29 cellular contexts compared by ENCODE assay signal in the genomic region with DNA sequence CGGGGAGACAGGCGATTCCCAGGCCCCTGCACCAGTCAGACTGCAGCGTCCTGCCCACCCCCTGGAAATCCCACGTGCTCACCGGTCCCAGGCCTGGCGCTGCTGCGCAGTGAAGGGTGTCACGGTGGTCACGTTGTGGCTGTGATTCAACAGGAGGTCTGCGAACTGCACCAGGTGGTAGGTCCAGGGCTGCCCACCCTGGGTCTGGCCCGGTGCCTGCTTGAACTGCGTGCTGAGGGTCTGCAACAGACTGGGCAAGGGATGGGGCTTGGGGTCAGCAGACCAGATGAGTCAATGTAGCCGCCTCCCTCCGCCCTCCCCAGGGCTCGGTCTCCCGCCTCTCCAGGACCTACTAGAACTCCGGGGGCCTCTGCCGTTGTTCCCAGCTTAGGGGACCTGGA. TPM values are rescaled to one million over a fixed set of nuclear protein-coding genes. Genes with fewer than 3 reads are reported as not detected.
"Had no signal": no experiment of that assay in that cellular context is flagged by ENCODE, and none has a peak within 500 bp of the region (broad histone marks: within the 10 kb centered on the region; RNA-seq: fewer than 3 reads in every experiment).

No MANE protein-coding gene starts in this region.

- H3K9ac ChIP-seq: parathyroid adenoma had no signal

- H3K4me1 ChIP-seq: heart left ventricle, parathyroid adenoma, psoas muscle, tibial nerve, upper lobe of right lung, vagina had no signal

- H3K27ac ChIP-seq: heart left ventricle, parathyroid adenoma, psoas muscle, skin epidermis, testis, tibial nerve, upper lobe of right lung, vagina had no signal

- H3K27ac Mint-ChIP-seq: natural killer cell; stimulated activated effector memory CD8-positive, alpha-beta T cell treated with anti-CD3 and anti-CD28 coated beads, Interleukin-12 subunit alpha, Interleukin-12 subunit beta, amount 100 ng/mL, for 72 hours; stimulated activated naive CD8-positive, alpha-beta T cell treated with anti-CD3 and anti-CD28 coated beads, Interleukin-15, Interleukin-2, amounts not matched to agents 100 ng/mL and 50 ng/mL, for 24 hours had no signal

- H3K4me3 ChIP-seq: heart left ventricle, psoas muscle, skin epidermis, testis, tibial nerve, upper lobe of right lung, vagina had no signal

- H3K4me3 Mint-ChIP-seq: natural killer cell; neural crest cell; stimulated activated effector memory CD8-positive, alpha-beta T cell treated with anti-CD3 and anti-CD28 coated beads, Interleukin-12 subunit alpha, Interleukin-12 subunit beta, amount 100 ng/mL, for 72 hours; stimulated activated naive CD8-positive, alpha-beta T cell treated with anti-CD3 and anti-CD28 coated beads, Interleukin-15, Interleukin-2, amounts not matched to agents 100 ng/mL and 50 ng/mL, for 24 hours had no signal

- H3K9me3 ChIP-seq: heart left ventricle, psoas muscle, testis, tibial nerve, upper lobe of right lung, vagina had no signal

- H3K27me3 Mint-ChIP-seq: stimulated activated naive CD8-positive, alpha-beta T cell treated with anti-CD3 and anti-CD28 coated beads, Interleukin-15, Interleukin-2, amounts not matched to agents 100 ng/mL and 50 ng/mL, for 24 hours had no signal

- DNase-seq: effector memory CD4-positive, alpha-beta T cell; hippocampal formation; kidney glomerular epithelial cell; natural killer cell; occipital lobe; retina; stimulated activated CD4-positive, alpha-beta T cell treated with anti-CD3 and anti-CD28 coated beads, Interleukin-12 subunit alpha, Interleukin-12 subunit beta, amount 100 ng/mL, for 4 hours; stimulated activated CD4-positive, alpha-beta T cell treated with anti-CD3 and anti-CD28 coated beads, Interleukin-4, amount 100 ng/mL, for 1 hour; stimulated activated CD8-positive, alpha-beta memory T cell treated with anti-CD3 and anti-CD28 coated beads, Interleukin-4, amount 100 ng/mL, for 48 hours; testis; upper lobe of right lung had no signal

- H3K79me2 ChIP-seq: parathyroid adenoma had no signal

- H3K4me1 Mint-ChIP-seq: natural killer cell; neural crest cell; stimulated activated effector memory CD8-positive, alpha-beta T cell treated with anti-CD3 and anti-CD28 coated beads, Interleukin-12 subunit alpha, Interleukin-12 subunit beta, amount 100 ng/mL, for 72 hours had no signal

- H2AFZ ChIP-seq: parathyroid adenoma had no signal

- FAIRE-seq: endometrium, frontal cortex had no signal

- ATAC-seq: esophagus mucosa; heart left ventricle; left lobe of liver; natural killer cell; psoas muscle; sciatic nerve; stimulated activated effector memory CD8-positive, alpha-beta T cell treated with anti-CD3 and anti-CD28 coated beads, Interleukin-12 subunit alpha, Interleukin-12 subunit beta, amount 100 ng/mL, for 72 hours; upper lobe of right lung had no signal

- H3K27me3 ChIP-seq: heart left ventricle, testis, tibial nerve, upper lobe of right lung, vagina had no signal

- H3K9me3 Mint-ChIP-seq: natural killer cell; neural crest cell; stimulated activated effector memory CD8-positive, alpha-beta T cell treated with anti-CD3 and anti-CD28 coated beads, Interleukin-12 subunit alpha, Interleukin-12 subunit beta, amount 100 ng/mL, for 72 hours; stimulated activated naive CD8-positive, alpha-beta T cell treated with anti-CD3 and anti-CD28 coated beads, Interleukin-15, Interleukin-2, amounts not matched to agents 100 ng/mL and 50 ng/mL, for 24 hours had no signal

RNA-seq across cellular contexts. Expression of gene GGT6, which starts 12.3 kb away (rescaled TPM):
- total RNA-seq: fibroblast of lung, frontal cortex, glomerular endothelial cell, heart left ventricle, myocyte, natural killer cell, neural crest cell, occipital lobe, psoas muscle, sciatic nerve, subcutaneous adipose tissue, tibial nerve had no signal
- polyA plus RNA-seq: fibroblast of lung, heart left ventricle had no signal

RNA-seq across cellular contexts. Expression of gene SMTNL2, which starts 36.3 kb away (rescaled TPM):
- total RNA-seq: glomerular endothelial cell, left lobe of liver, natural killer cell had no signal

RNA-seq across cellular contexts. Expression of gene SPNS2, which starts 49.4 kb away (rescaled TPM):
- polyA plus RNA-seq: fibroblast of lung had no signal
